ENCODE assay signal across 11 cellular contexts in genomic region chr3:111851511-111851954, GRCh38. TPM values are rescaled to one million over a fixed set of nuclear protein-coding genes. Genes with fewer than 3 reads are reported as not detected.
DNase-seq lines count a peak whose midpoint lies in the region; ATAC-seq and TF ChIP-seq lines count a peak whose summit lies in the region.
"Had no signal": no experiment of that assay in that cellular context is flagged by ENCODE, and none has a peak within 500 bp of the region (broad histone marks: within the 10 kb centered on the region; RNA-seq: fewer than 3 reads in every experiment).

No MANE protein-coding gene starts in this region.

- H3K9me3 Mint-ChIP-seq in progenitor cell of endocrine pancreas (ENCODE audit: low read depth): no peaks in the 10 kb centered on the region
- H3K9me3 Mint-ChIP-seq in activated CD4-positive, alpha-beta memory T cell treated with anti-CD3 and anti-CD28 coated beads, Interleukin-2, amount 10 ng/mL, durations not matched to agents 7 days and 5 days: no peaks in the 10 kb centered on the region

- H3K4me3 Mint-ChIP-seq in progenitor cell of endocrine pancreas (ENCODE audit: low read depth): no peak overlapping the region
- no peak overlapping the region for H3K4me3 Mint-ChIP-seq in activated CD4-positive, alpha-beta memory T cell treated with anti-CD3 and anti-CD28 coated beads, Interleukin-2, amount 10 ng/mL, durations not matched to agents 7 days and 5 days

- CTCF ChIA-PET in activated CD4-positive, alpha-beta memory T cell treated with anti-CD3 and anti-CD28 coated beads, Interleukin-2, amount 10 ng/mL, durations not matched to agents 7 days and 5 days (lab: Charles Lee): interaction anchor here (1.6 to 2.1 kb wide), 2 partner anchors 9 to 136 kb away, joined by 3 to 5 read pairs; no protein-coding TSS in a partner anchor

- H3K27me3 ChIP-seq in foreskin keratinocyte: no peaks in the 10 kb centered on the region

- intact Hi-C loops in sciatic nerve (cut with DNase I): no loop called here

- H3K4me1 Mint-ChIP-seq in progenitor cell of endocrine pancreas (ENCODE audit: low read depth): peaks cover 17% of the 10 kb centered on the region
- H3K4me1 Mint-ChIP-seq in activated CD4-positive, alpha-beta memory T cell treated with anti-CD3 and anti-CD28 coated beads, Interleukin-2, amount 10 ng/mL, durations not matched to agents 7 days and 5 days: peaks cover 6% of the 10 kb centered on the region

- POLR2A ChIA-PET in activated CD4-positive, alpha-beta memory T cell treated with anti-CD3 and anti-CD28 coated beads, Interleukin-2, amount 10 ng/mL, durations not matched to agents 7 days and 5 days (lab: Charles Lee): interaction anchor here (1.1 kb wide), 1 partner anchor 127 kb away, joined by 3 read pairs; the partner anchor contains the start of gene ABHD10

- DNase-seq in ELR (ENCODE audit: low read depth) (peak; percentile 91), SW480 (ENCODE audit: low spot score) (peak; percentile 75), foreskin keratinocyte (peak; percentile 80 to 93), progenitor cell of endocrine pancreas (ENCODE audit: low spot score, unreplicated experiment) (no peak), SKM-1 (lab: John Stamatoyannopoulos, UW; ENCODE audit: unreplicated experiment) (no peak), sciatic nerve (ENCODE audit: low spot score) (no peak)
- no peak for DNase-seq in activated CD4-positive, alpha-beta memory T cell treated with anti-CD3 and anti-CD28 coated beads, Interleukin-2, amount 10 ng/mL, durations not matched to agents 7 days and 5 days
- DNase-seq: cerebellar nuclear complex, GDM1, NCI-H1092 had no signal

- peak overlapping the region; percentile 7 for H3K27ac Mint-ChIP-seq in progenitor cell of endocrine pancreas
- H3K27ac Mint-ChIP-seq in activated CD4-positive, alpha-beta memory T cell treated with anti-CD3 and anti-CD28 coated beads, Interleukin-2, amount 10 ng/mL, durations not matched to agents 7 days and 5 days: no peak overlapping the region

- H3K27ac ChIP-seq in foreskin keratinocyte: peak overlapping the region; percentile 29

- no peaks in the 10 kb centered on the region for H3K27me3 Mint-ChIP-seq in progenitor cell of endocrine pancreas
- H3K27me3 Mint-ChIP-seq in activated CD4-positive, alpha-beta memory T cell treated with anti-CD3 and anti-CD28 coated beads, Interleukin-2, amount 10 ng/mL, durations not matched to agents 7 days and 5 days: peaks cover 4% of the 10 kb centered on the region

- H3K36me3 Mint-ChIP-seq in progenitor cell of endocrine pancreas (ENCODE audit: insufficient read depth): peaks cover 13% of the 10 kb centered on the region
- H3K36me3 Mint-ChIP-seq in activated CD4-positive, alpha-beta memory T cell treated with anti-CD3 and anti-CD28 coated beads, Interleukin-2, amount 10 ng/mL, durations not matched to agents 7 days and 5 days (ENCODE audit: low read depth): no peaks in the 10 kb centered on the region

- TF ChIP-seq CTCF in foreskin keratinocyte (conservative IDR thresholded peaks at IDR 0.05): no peak
- no peak for TF ChIP-seq CTCF in progenitor cell of endocrine pancreas (IDR thresholded peaks at IDR 0.05; ENCODE audit: unreplicated experiment)

- ATAC-seq in foreskin keratinocyte (peak; percentile 86), GM18870 (IDR thresholded peaks at IDR 0.05; ENCODE audit: unreplicated experiment) (no peak), sciatic nerve (no peak)

- H3K4me1 ChIP-seq in foreskin keratinocyte: peaks cover 33% of the 10 kb centered on the region

RNA-seq across cellular contexts. Expression of gene PHLDB2, which starts 7.5 kb away (rescaled TPM):
- 93.8 and 110 TPM in 2 replicates for total RNA-seq in foreskin keratinocyte
- polyA plus RNA-seq in foreskin keratinocyte: 28.0 and 35.5 TPM in 2 replicates
- total RNA-seq in progenitor cell of endocrine pancreas: 58.3 and 59.1 TPM in 2 replicates
- total RNA-seq in activated CD4-positive, alpha-beta memory T cell treated with anti-CD3 and anti-CD28 coated beads, Interleukin-2, amount 10 ng/mL, durations not matched to agents 7 days and 5 days: 1 to 10 TPM; 4.6 to 6.3 TPM
- total RNA-seq in sciatic nerve: 150 TPM

Comparison
In these comparisons a context has a peak if more than half of its experiments do, and no peak if none do; other contexts are left out.
1. DNase-seq: peak in ELR (single experiment), SW480 (single experiment) and foreskin keratinocyte (2 of 2); none in progenitor cell of endocrine pancreas (single experiment), SKM-1 (single experiment), activated CD4-positive, alpha-beta memory T cell treated with anti-CD3 and anti-CD28 coated beads, Interleukin-2, amount 10 ng/mL, durations not matched to agents 7 days and 5 days (single experiment) and sciatic nerve (single experiment).